In genomic region chr2:34825671-34826070, GRCh38 we compare ENCODE assay signal across 24 cellular contexts.
"Had no signal": no experiment of that assay in that cellular context is flagged by ENCODE, and none has a peak within 500 bp of the region (broad histone marks: within the 10 kb centered on the region; RNA-seq: fewer than 3 reads in every experiment).

No MANE protein-coding gene starts in this region.

- H3K4me1 Mint-ChIP-seq: naive thymus-derived CD8-positive, alpha-beta T cell; neural crest cell; stimulated activated effector memory CD8-positive, alpha-beta T cell treated with anti-CD3 and anti-CD28 coated beads, Interleukin-12 subunit alpha, Interleukin-12 subunit beta, amount 100 ng/mL, for 72 hours; stimulated activated naive B cell treated with anti-CD40 and anti-IgM and Interleukin-4, amounts not matched to agents 10 μg/mL and 1 μg/mL and 100 μg/mL, for 72 hours had no signal

- H3K36me3 Mint-ChIP-seq: naive thymus-derived CD8-positive, alpha-beta T cell; stimulated activated effector memory CD8-positive, alpha-beta T cell treated with anti-CD3 and anti-CD28 coated beads, Interleukin-12 subunit alpha, Interleukin-12 subunit beta, amount 100 ng/mL, for 72 hours; stimulated activated naive B cell treated with anti-CD40 and anti-IgM and Interleukin-4, amounts not matched to agents 10 μg/mL and 1 μg/mL and 100 μg/mL, for 72 hours had no signal

- H3K27me3 Mint-ChIP-seq: naive thymus-derived CD8-positive, alpha-beta T cell; natural killer cell treated with Interleukin-12 subunit alpha and Interleukin-12 subunit beta and Interleukin-15 and Interleukin-18, amount 100 ng/mL, for 72 hours; stimulated activated naive B cell treated with anti-CD40 and anti-IgM and Interleukin-4, amounts not matched to agents 10 μg/mL and 1 μg/mL and 100 μg/mL, for 72 hours; stimulated activated naive CD8-positive, alpha-beta T cell treated with anti-CD3 and anti-CD28 coated beads, Interleukin-15, Interleukin-2, amounts not matched to agents 100 ng/mL and 50 ng/mL, for 24 hours had no signal

- DNase-seq: naive thymus-derived CD8-positive, alpha-beta T cell; nephron progenitor cell; nucleus accumbens; pancreas; posterior cingulate gyrus; right cardiac atrium; right lobe of liver; sigmoid colon; small intestine; stimulated activated CD4-positive, alpha-beta T cell treated with anti-CD3 and anti-CD28 coated beads, Interleukin-15, amount 100 ng/mL, for 24 hours; stimulated activated CD4-positive, alpha-beta T cell treated with anti-CD3 and anti-CD28 coated beads, Interleukin-2, amount 100 ng/mL, for 24 hours; stimulated activated CD4-positive, alpha-beta T cell treated with anti-CD3 and anti-CD28 coated beads, Interleukin-2, amount 100 ng/mL, for 48 hours; stimulated activated CD4-positive, alpha-beta T cell treated with anti-CD3 and anti-CD28 coated beads, Interleukin-4, amount 100 ng/mL, for 24 hours; stimulated activated naive B cell treated with anti-CD40 and anti-IgM and Interleukin-4, amounts not matched to agents 10 μg/mL and 1 μg/mL and 100 μg/mL, for 72 hours; stimulated activated naive CD4-positive, alpha-beta T cell treated with Interleukin-2 at 50 U/mL for 16 hours; stomach; thyroid gland; trophoblast cell; upper lobe of left lung had no signal

- H3K4me3 Mint-ChIP-seq: naive thymus-derived CD8-positive, alpha-beta T cell; natural killer cell treated with Interleukin-12 subunit alpha and Interleukin-12 subunit beta and Interleukin-15 and Interleukin-18, amount 100 ng/mL, for 72 hours; nephron progenitor cell; neural crest cell; stimulated activated effector memory CD8-positive, alpha-beta T cell treated with anti-CD3 and anti-CD28 coated beads, Interleukin-12 subunit alpha, Interleukin-12 subunit beta, amount 100 ng/mL, for 72 hours; stimulated activated naive B cell treated with anti-CD40 and anti-IgM and Interleukin-4, amounts not matched to agents 10 μg/mL and 1 μg/mL and 100 μg/mL, for 72 hours; stimulated activated naive CD8-positive, alpha-beta T cell treated with anti-CD3 and anti-CD28 coated beads, Interleukin-15, Interleukin-2, amounts not matched to agents 100 ng/mL and 50 ng/mL, for 24 hours had no signal

- ATAC-seq: naive thymus-derived CD8-positive, alpha-beta T cell; natural killer cell treated with Interleukin-12 subunit alpha and Interleukin-12 subunit beta and Interleukin-15 and Interleukin-18, amount 100 ng/mL, for 72 hours; pancreas; right cardiac atrium; right lobe of liver; stimulated activated effector memory CD8-positive, alpha-beta T cell treated with anti-CD3 and anti-CD28 coated beads, Interleukin-12 subunit alpha, Interleukin-12 subunit beta, amount 100 ng/mL, for 72 hours; stimulated activated naive B cell treated with anti-CD40 and anti-IgM and Interleukin-4, amounts not matched to agents 10 μg/mL and 1 μg/mL and 100 μg/mL, for 72 hours had no signal

- H3K27ac Mint-ChIP-seq: naive thymus-derived CD8-positive, alpha-beta T cell; natural killer cell treated with Interleukin-12 subunit alpha and Interleukin-12 subunit beta and Interleukin-15 and Interleukin-18, amount 100 ng/mL, for 72 hours; nephron progenitor cell; progenitor cell of endocrine pancreas; stimulated activated effector memory CD8-positive, alpha-beta T cell treated with anti-CD3 and anti-CD28 coated beads, Interleukin-12 subunit alpha, Interleukin-12 subunit beta, amount 100 ng/mL, for 72 hours; stimulated activated naive B cell treated with anti-CD40 and anti-IgM and Interleukin-4, amounts not matched to agents 10 μg/mL and 1 μg/mL and 100 μg/mL, for 72 hours; stimulated activated naive CD8-positive, alpha-beta T cell treated with anti-CD3 and anti-CD28 coated beads, Interleukin-15, Interleukin-2, amounts not matched to agents 100 ng/mL and 50 ng/mL, for 24 hours had no signal
